In the genomic region with DNA sequence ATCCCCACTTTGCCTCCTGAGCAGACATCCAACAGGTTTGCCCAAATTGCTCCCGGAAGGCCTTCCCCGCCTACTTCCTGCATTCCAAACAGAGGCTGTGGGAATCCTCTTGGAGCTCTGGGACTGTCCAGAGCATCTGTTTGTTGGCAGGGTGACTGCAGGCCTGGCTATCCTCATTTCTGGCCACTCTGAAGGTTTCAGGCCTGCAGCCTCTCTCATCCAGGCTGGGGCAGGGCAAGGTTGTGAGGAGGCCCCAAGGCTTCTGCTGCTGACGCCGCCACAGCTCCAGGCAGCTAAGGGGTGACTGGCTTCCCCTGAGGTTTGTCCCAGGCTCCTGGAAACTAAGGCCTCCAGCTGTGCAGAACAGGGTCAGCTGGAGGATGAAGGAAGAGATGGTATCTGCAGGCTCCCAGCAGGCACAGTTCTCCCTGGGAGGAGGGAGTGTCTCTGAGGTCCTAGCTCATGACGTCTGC, we compare ENCODE assay signal across 14 cellular contexts. TPM values are rescaled to one million over a fixed set of nuclear protein-coding genes. Genes with fewer than 3 reads are reported as not detected.
DNase-seq lines count a peak whose midpoint lies in the region; ATAC-seq and TF ChIP-seq lines count a peak whose summit lies in the region.
"Had no signal": no experiment of that assay in that cellular context is flagged by ENCODE, and none has a peak within 500 bp of the region (broad histone marks: within the 10 kb centered on the region; RNA-seq: fewer than 3 reads in every experiment).

No MANE protein-coding gene starts in this region.

- H3K36me3 Mint-ChIP-seq in T-cell = no peaks in the 10 kb centered on the region
- H3K36me3 Mint-ChIP-seq in activated CD8-positive, alpha-beta T cell treated with anti-CD3 and anti-CD28 coated beads, Interleukin-2, amount 10 ng/mL, durations not matched to agents 7 days and 5 days (ENCODE audit: low read depth) = no peaks in the 10 kb centered on the region

- H3K27me3 ChIP-seq in heart right ventricle (no peaks in the 10 kb centered on the region), parathyroid adenoma (ENCODE audit: control insufficient read depth, insufficient read depth, low read length) (no peaks in the 10 kb centered on the region)

- TF ChIP-seq CTCF in heart right ventricle (IDR thresholded peaks at IDR 0.05) (no peak), parathyroid adenoma (IDR thresholded peaks at IDR 0.05) (no peak)

- CTCF ChIA-PET in T-cell (lab: Charles Lee) = interaction anchor here in 1 of 2 donors (1.0 kb wide), 1 partner anchor 162 kb away, joined by 3 read pairs; no protein-coding TSS in a partner anchor
- CTCF ChIA-PET in activated CD8-positive, alpha-beta T cell treated with anti-CD3 and anti-CD28 coated beads, Interleukin-2, amount 10 ng/mL, durations not matched to agents 7 days and 5 days (lab: Charles Lee) = interaction anchor here (1.3 to 1.9 kb wide), 2 partner anchors 8 to 28 kb away, joined by 5 to 9 read pairs; no protein-coding TSS in a partner anchor

- no peak overlapping the region for H3K27ac Mint-ChIP-seq in T-cell
- no peak overlapping the region for H3K27ac Mint-ChIP-seq in activated CD8-positive, alpha-beta T cell treated with anti-CD3 and anti-CD28 coated beads, Interleukin-2, amount 10 ng/mL, durations not matched to agents 7 days and 5 days

- 15 to 24% methylated on average over 5 of the region's 5 CpGs for WGBS in heart right ventricle, 2 donors

- no peaks in the 10 kb centered on the region for H3K79me2 ChIP-seq in parathyroid adenoma

- H3K4me1 Mint-ChIP-seq in T-cell = peaks cover 0 to 5% (median 0%) of the 10 kb centered on the region in 3 donors
- H3K4me1 Mint-ChIP-seq in activated CD8-positive, alpha-beta T cell treated with anti-CD3 and anti-CD28 coated beads, Interleukin-2, amount 10 ng/mL, durations not matched to agents 7 days and 5 days (ENCODE audit: low read depth) = peaks cover 5% of the 10 kb centered on the region

- ATAC-seq in SK-N-SH treated with all-trans-retinoic acid at 6 μM for 48 hours (peak; percentile 85), heart right ventricle (peak; percentile 12 to 59 (median 39)), GM18511 (IDR thresholded peaks at IDR 0.05; ENCODE audit: unreplicated experiment) (no peak), T-cell (replicated peaks in 1 of 4) (no peak)
- ATAC-seq in activated CD8-positive, alpha-beta T cell treated with anti-CD3 and anti-CD28 coated beads, Interleukin-2, amount 10 ng/mL, durations not matched to agents 7 days and 5 days = no peak

- H3K9me3 ChIP-seq in heart right ventricle = no peaks in the 10 kb centered on the region
- H3K9me3 ChIP-seq in parathyroid adenoma (ENCODE audit: control insufficient read depth, low read length) = no peaks in the 10 kb centered on the region

- no peak overlapping the region for H3K9ac ChIP-seq in parathyroid adenoma

- no peak overlapping the region for H3K4me3 Mint-ChIP-seq in T-cell
- H3K4me3 Mint-ChIP-seq in activated CD8-positive, alpha-beta T cell treated with anti-CD3 and anti-CD28 coated beads, Interleukin-2, amount 10 ng/mL, durations not matched to agents 7 days and 5 days = no peak overlapping the region

- POLR2A ChIA-PET in T-cell (lab: Charles Lee) = no interaction called here
- POLR2A ChIA-PET in activated CD8-positive, alpha-beta T cell treated with anti-CD3 and anti-CD28 coated beads, Interleukin-2, amount 10 ng/mL, durations not matched to agents 7 days and 5 days (lab: Charles Lee) = no interaction called here

- H3K36me3 ChIP-seq in heart right ventricle = no peaks in the 10 kb centered on the region
- H3K36me3 ChIP-seq in parathyroid adenoma (ENCODE audit: control insufficient read depth, insufficient read depth, low read length) = no peaks in the 10 kb centered on the region
- H3K36me3 ChIP-seq: WERI-Rb-1 had no signal

- peaks cover 0 to 3% of the 10 kb centered on the region in 2 donors for H3K27me3 Mint-ChIP-seq in T-cell
- H3K27me3 Mint-ChIP-seq in activated CD8-positive, alpha-beta T cell treated with anti-CD3 and anti-CD28 coated beads, Interleukin-2, amount 10 ng/mL, durations not matched to agents 7 days and 5 days (ENCODE audit: low read depth) = no peaks in the 10 kb centered on the region

- peak overlapping the region; percentile 22 for H2AFZ ChIP-seq in parathyroid adenoma

- peaks cover 52 to 100% (median 96%) of the 10 kb centered on the region in 9 donors for H3K4me1 ChIP-seq in heart right ventricle
- peaks cover 18% of the 10 kb centered on the region for H3K4me1 ChIP-seq in parathyroid adenoma

- DNase-seq in AG20443 (ENCODE audit: low spot score) (peak; percentile 55), heart right ventricle (peak; percentile 60 to 68), T-cell (no peak), D341Med (ENCODE audit: low spot score) (no peak)
- DNase-seq in activated CD8-positive, alpha-beta T cell treated with anti-CD3 and anti-CD28 coated beads, Interleukin-2, amount 10 ng/mL, durations not matched to agents 7 days and 5 days = no peak
- DNase-seq: cortex of kidney; NCI-H2081 treated with DMSO at 0.1 percent for 48 hours; stimulated activated CD4-positive, alpha-beta T cell treated with anti-CD3 and anti-CD28 coated beads, Interleukin-12 subunit alpha, Interleukin-12 subunit beta, amount 100 ng/mL, for 4 hours; stimulated activated CD8-positive, alpha-beta memory T cell treated with anti-CD3 and anti-CD28 coated beads, Interleukin-4, amount 100 ng/mL, for 48 hours; WERI-Rb-1 had no signal

- H3K27ac ChIP-seq in heart right ventricle (peak overlapping the region in 9 of 10 donors; percentile 58 to 94 (median 88)), parathyroid adenoma (peak overlapping the region; percentile 49)
- H3K27ac ChIP-seq: WERI-Rb-1 had no signal

- H3K4me3 ChIP-seq in heart right ventricle (no peak overlapping the region), parathyroid adenoma (ENCODE audit: low read depth, low read length) (no peak overlapping the region)

- no peak overlapping the region for H3K4me2 ChIP-seq in parathyroid adenoma (ENCODE audit: low read length)

- intact Hi-C loops in heart right ventricle (cut with DNase I) = no loop called here

- H3K9me3 Mint-ChIP-seq in T-cell = no peaks in the 10 kb centered on the region
- no peaks in the 10 kb centered on the region for H3K9me3 Mint-ChIP-seq in activated CD8-positive, alpha-beta T cell treated with anti-CD3 and anti-CD28 coated beads, Interleukin-2, amount 10 ng/mL, durations not matched to agents 7 days and 5 days (ENCODE audit: insufficient read depth)

TF ChIP-seq in SK-N-SH treated with all-trans-retinoic acid at 6 μM for 48 hours, 23 proteins besides CTCF, POLR2A, EP300 and RAD21 (continues in another document):
- no peak for TF ChIP-seq GLIS3 (CRISPR knock-in tag; IDR thresholded peaks at IDR 0.05)
- no peak for TF ChIP-seq TOX (CRISPR knock-in tag; IDR thresholded peaks at IDR 0.05; ENCODE audit: borderline replicate concordance)
- no peak for TF ChIP-seq ZFP30 (CRISPR knock-in tag; IDR thresholded peaks at IDR 0.05)
- TF ChIP-seq, protein P1, sequence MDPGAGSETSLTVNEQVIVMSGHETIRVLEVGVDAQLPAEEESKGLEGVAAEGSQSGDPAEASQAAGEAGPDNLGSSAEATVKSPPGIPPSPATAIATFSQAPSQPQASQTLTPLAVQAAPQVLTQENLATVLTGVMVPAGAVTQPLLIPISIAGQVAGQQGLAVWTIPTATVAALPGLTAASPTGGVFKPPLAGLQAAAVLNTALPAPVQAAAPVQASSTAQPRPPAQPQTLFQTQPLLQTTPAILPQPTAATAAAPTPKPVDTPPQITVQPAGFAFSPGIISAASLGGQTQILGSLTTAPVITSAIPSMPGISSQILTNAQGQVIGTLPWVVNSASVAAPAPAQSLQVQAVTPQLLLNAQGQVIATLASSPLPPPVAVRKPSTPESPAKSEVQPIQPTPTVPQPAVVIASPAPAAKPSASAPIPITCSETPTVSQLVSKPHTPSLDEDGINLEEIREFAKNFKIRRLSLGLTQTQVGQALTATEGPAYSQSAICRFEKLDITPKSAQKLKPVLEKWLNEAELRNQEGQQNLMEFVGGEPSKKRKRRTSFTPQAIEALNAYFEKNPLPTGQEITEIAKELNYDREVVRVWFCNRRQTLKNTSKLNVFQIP (CRISPR knock-in tag; IDR thresholded peaks at IDR 0.05; ENCODE audit: borderline replicate concordance, low read depth) = no peak
- TF ChIP-seq ZFP3 (CRISPR knock-in tag; IDR thresholded peaks at IDR 0.05) = no peak
- TF ChIP-seq CSRNP3 (CRISPR knock-in tag; IDR thresholded peaks at IDR 0.05) = no peak
- no peak for TF ChIP-seq ARNTL (CRISPR knock-in tag; IDR thresholded peaks at IDR 0.05; ENCODE audit: borderline replicate concordance, low read depth)

RNA-seq across cellular contexts. Expression of gene CDK18, which starts 11.3 kb away (rescaled TPM):
- 100 to 1,000 TPM; 122 to 199 (median 164) TPM for total RNA-seq in heart right ventricle
- 100 to 1,000 TPM in 1 of 2 donors, 10 to 100 TPM in 1; 41.4 to 156 TPM for polyA plus RNA-seq in heart right ventricle
- 1 to 10 TPM; 1.7 to 4.6 (median 2.1) TPM for total RNA-seq in T-cell
- total RNA-seq in activated CD8-positive, alpha-beta T cell treated with anti-CD3 and anti-CD28 coated beads, Interleukin-2, amount 10 ng/mL, durations not matched to agents 7 days and 5 days = 1 to 10 TPM; 4.5 to 6.0 TPM

RNA-seq across cellular contexts. Expression of gene BLACAT1, which starts 60.0 kb away (rescaled TPM):
- total RNA-seq in heart right ventricle = under 1 TPM in 1 of 10 donors, not detected in 9; 0.15 TPM
- polyA plus RNA-seq in heart right ventricle = not detected
- total RNA-seq in T-cell = under 1 TPM in 3 of 5 donors, not detected in 2; 0.16 to 0.60 (median 0.30) TPM
- under 1 TPM; 0.16 TPM for total RNA-seq in activated CD8-positive, alpha-beta T cell treated with anti-CD3 and anti-CD28 coated beads, Interleukin-2, amount 10 ng/mL, durations not matched to agents 7 days and 5 days
- total RNA-seq: glomerular endothelial cell had no signal

Comparison
In these comparisons a context has a peak if more than half of its experiments do, and no peak if none do; other contexts are left out.
1. DNase-seq: peak in AG20443 (single experiment) and heart right ventricle (2 of 2); none in T-cell (0 of 34), D341Med (single experiment) and activated CD8-positive, alpha-beta T cell treated with anti-CD3 and anti-CD28 coated beads, Interleukin-2, amount 10 ng/mL, durations not matched to agents 7 days and 5 days (single experiment).
2. ATAC-seq: peak in SK-N-SH treated with all-trans-retinoic acid at 6 μM for 48 hours (single experiment) and heart right ventricle (8 of 8); none in GM18511 (single experiment), T-cell (0 of 4) and activated CD8-positive, alpha-beta T cell treated with anti-CD3 and anti-CD28 coated beads, Interleukin-2, amount 10 ng/mL, durations not matched to agents 7 days and 5 days (single experiment).
3. RNA of gene CDK18, which starts 11.3 kb away (total RNA-seq): 122 to 199 TPM in heart right ventricle; 4.5 to 6.0 TPM in activated CD8-positive, alpha-beta T cell treated with anti-CD3 and anti-CD28 coated beads, Interleukin-2, amount 10 ng/mL, durations not matched to agents 7 days and 5 days and 1.7 to 4.6 TPM in T-cell; every median in the first group is over 10 times any median in the second.